8 cellular contexts compared by ENCODE assay signal in the genomic region with DNA sequence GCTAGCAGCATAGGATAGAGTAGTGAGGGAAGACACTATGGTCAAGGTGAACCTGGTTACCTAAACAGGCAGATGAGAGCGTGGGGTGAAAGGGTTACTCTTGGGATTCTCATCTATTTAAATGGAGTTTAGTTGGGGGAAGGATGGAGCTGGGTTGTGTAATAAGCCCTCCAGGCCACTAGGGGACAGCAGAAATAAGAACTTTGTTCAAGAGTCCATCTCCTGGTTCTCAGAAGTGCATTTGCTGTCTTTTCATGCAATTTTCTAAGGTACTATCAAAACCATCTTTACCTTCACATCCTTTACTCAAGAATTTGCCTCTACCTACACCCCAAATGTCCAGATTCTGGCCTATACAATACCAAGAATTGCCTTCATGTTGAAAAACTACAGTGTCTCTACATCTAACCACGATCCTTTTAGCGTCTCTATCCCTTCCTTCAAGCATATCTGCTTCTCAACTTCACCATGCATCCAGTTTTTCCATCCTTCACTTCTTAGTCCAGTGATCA. TPM values are rescaled to one million over a fixed set of nuclear protein-coding genes. Genes with fewer than 3 reads are reported as not detected.
DNase-seq lines count a peak whose midpoint lies in the region; ATAC-seq and TF ChIP-seq lines count a peak whose summit lies in the region.

No MANE protein-coding gene starts in this region.

- no peak for TF ChIP-seq RAD21 in SK-N-SH (IDR thresholded peaks at IDR 0.05; ENCODE audit: low read length)

- no peaks in the 10 kb centered on the region for H3K79me2 ChIP-seq in SK-N-SH (ENCODE audit: insufficient read depth)

- in situ Hi-C loops in ACHN (cut with HindIII; ENCODE audit: low pct_ligation_motif_present, low pct_unique_long_range_greater_than_20kb, low sequenced_read_pairs): no loop called here

- H3K4me1 ChIP-seq in SK-N-SH (ENCODE audit: control insufficient read depth in 1 of 2, insufficient read depth in 2 of 2, low read depth in 1 of 2, low read length in 1 of 2): no peaks in the 10 kb centered on the region
- H3K4me1 ChIP-seq in esophagus squamous epithelium: no peaks in the 10 kb centered on the region

- peak; percentile 61 for TF ChIP-seq POLR2A in GM18505 (IDR thresholded peaks at IDR 0.05; ENCODE audit: borderline replicate concordance, extremely low read depth, insufficient read depth, insufficient read length)
- no peak for TF ChIP-seq POLR2A in esophagus squamous epithelium (IDR thresholded peaks at IDR 0.05)

- TF ChIP-seq EP300 in SK-N-SH (IDR thresholded peaks at IDR 0.05; ENCODE audit: borderline replicate concordance in 1 of 2, low read depth in 1 of 2, low read length in 1 of 2): no peak

- H3K9me3 ChIP-seq in SK-N-SH: no peaks in the 10 kb centered on the region
- H3K9me3 ChIP-seq in esophagus squamous epithelium: no peaks in the 10 kb centered on the region

- peak; percentile 16 for DNase-seq in ACHN
- peak; percentile 37 for DNase-seq in SK-N-SH
- no peak for DNase-seq in esophagus squamous epithelium (lab: John Stamatoyannopoulos, UW)
- no peak for DNase-seq in DMS79 treated with DMSO at 0.1 percent for 48 hours (lab: John Stamatoyannopoulos, UW)
- DNase-seq in foreskin fibroblast: no peak

- no peaks in the 10 kb centered on the region for H3F3A ChIP-seq in SK-N-SH (replicated peaks; ENCODE audit: insufficient read depth)

- H2AFZ ChIP-seq in SK-N-SH (ENCODE audit: low read depth): peak overlapping the region; percentile 81; the same call in 1 of the 2 replicates

- 3% methylated on average over 3 of the region's 3 CpGs for WGBS in SK-N-SH (ENCODE audit: low lambda C conversion rate)
- WGBS in esophagus squamous epithelium, 2 donors: 86 to 89% methylated on average over 3 of the region's 3 CpGs

- H3K27ac ChIP-seq in SK-N-SH (ENCODE audit: low read depth in 2 of 2, low read length in 1 of 2): no peak overlapping the region
- H3K27ac ChIP-seq in esophagus squamous epithelium: no peak overlapping the region

- POLR2A ChIA-PET in SK-N-SH (lab: Yijun Ruan, JAX): no interaction called here

- ATAC-seq in GM18505 (IDR thresholded peaks at IDR 0.05; ENCODE audit: unreplicated experiment) (no peak), GM21529 (IDR thresholded peaks at IDR 0.05; ENCODE audit: unreplicated experiment) (no peak), GM19452 (IDR thresholded peaks at IDR 0.05; ENCODE audit: unreplicated experiment) (no peak)

- no peaks in the 10 kb centered on the region for H3K36me3 ChIP-seq in SK-N-SH (replicated peaks in 1 of 2; ENCODE audit: control insufficient read depth in 1 of 2, insufficient read depth in 2 of 2, low read length in 1 of 2)
- H3K36me3 ChIP-seq in esophagus squamous epithelium: no peaks in the 10 kb centered on the region

- no peaks in the 10 kb centered on the region for H3K9me2 ChIP-seq in SK-N-SH

- peak; percentile 57 for TF ChIP-seq CTCF in SK-N-SH (IDR thresholded peaks at IDR 0.05)
- TF ChIP-seq CTCF in esophagus squamous epithelium (IDR thresholded peaks at IDR 0.05): peak in 4 of 6 experiments; percentile 20 to 59 (median 36)
- TF ChIP-seq CTCF in foreskin fibroblast (IDR thresholded peaks at IDR 0.05; ENCODE audit: low read depth, low read length): no peak

- CTCF ChIA-PET in SK-N-SH (lab: Yijun Ruan, JAX): interaction anchor here (0.9 to 1.5 kb wide), 3 partner anchors 13 to 60 kb away, joined by 3 to 6 read pairs (median 3); no protein-coding TSS in a partner anchor

- no peaks in the 10 kb centered on the region for H4K20me1 ChIP-seq in SK-N-SH (ENCODE audit: insufficient read depth)

- H3K27me3 ChIP-seq in SK-N-SH (ENCODE audit: insufficient read depth) (peaks cover 10% of the 10 kb centered on the region; the same call in 1 of the 2 replicates), esophagus squamous epithelium (no peaks in the 10 kb centered on the region)

- H3K4me2 ChIP-seq in SK-N-SH: no peak overlapping the region

- H3K9ac ChIP-seq in SK-N-SH: no peak overlapping the region

- H3K4me3 ChIP-seq in SK-N-SH (ENCODE audit: low read depth in 2 of 2, low read length in 1 of 2) (0 out of 4 replicates have a peak overlapping the region, but pooled peaks of 1 of the 2 experiments have one; percentile 2), esophagus squamous epithelium (no peak overlapping the region), foreskin fibroblast (ENCODE audit: low read depth in 1 of 2, low read length in 2 of 2) (no peak overlapping the region)

- intact Hi-C loops in esophagus squamous epithelium (cut with DNase I): no loop called here

TF ChIP-seq in SK-N-SH, 30 proteins besides CTCF, POLR2A, EP300 and RAD21:
- TF ChIP-seq SIN3A (IDR thresholded peaks at IDR 0.05; ENCODE audit: borderline replicate concordance, low read depth, low read length): no peak
- no peak for TF ChIP-seq TAF1 (IDR thresholded peaks at IDR 0.05; ENCODE audit: borderline replicate concordance, low read depth, low read length)
- no peak for TF ChIP-seq FOXM1 (IDR thresholded peaks at IDR 0.05; ENCODE audit: low read depth)
- TF ChIP-seq FOXJ3 (CRISPR knock-in tag; IDR thresholded peaks at IDR 0.05): no peak
- TF ChIP-seq NRF1 (IDR thresholded peaks at IDR 0.05; ENCODE audit: low read depth, low read length): no peak
- TF ChIP-seq, protein P1, sequence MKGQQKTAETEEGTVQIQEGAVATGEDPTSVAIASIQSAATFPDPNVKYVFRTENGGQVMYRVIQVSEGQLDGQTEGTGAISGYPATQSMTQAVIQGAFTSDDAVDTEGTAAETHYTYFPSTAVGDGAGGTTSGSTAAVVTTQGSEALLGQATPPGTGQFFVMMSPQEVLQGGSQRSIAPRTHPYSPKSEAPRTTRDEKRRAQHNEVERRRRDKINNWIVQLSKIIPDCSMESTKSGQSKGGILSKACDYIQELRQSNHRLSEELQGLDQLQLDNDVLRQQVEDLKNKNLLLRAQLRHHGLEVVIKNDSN (IDR thresholded peaks at IDR 0.05; ENCODE audit: borderline replicate concordance, low read depth): no peak
- TF ChIP-seq, protein P2, sequence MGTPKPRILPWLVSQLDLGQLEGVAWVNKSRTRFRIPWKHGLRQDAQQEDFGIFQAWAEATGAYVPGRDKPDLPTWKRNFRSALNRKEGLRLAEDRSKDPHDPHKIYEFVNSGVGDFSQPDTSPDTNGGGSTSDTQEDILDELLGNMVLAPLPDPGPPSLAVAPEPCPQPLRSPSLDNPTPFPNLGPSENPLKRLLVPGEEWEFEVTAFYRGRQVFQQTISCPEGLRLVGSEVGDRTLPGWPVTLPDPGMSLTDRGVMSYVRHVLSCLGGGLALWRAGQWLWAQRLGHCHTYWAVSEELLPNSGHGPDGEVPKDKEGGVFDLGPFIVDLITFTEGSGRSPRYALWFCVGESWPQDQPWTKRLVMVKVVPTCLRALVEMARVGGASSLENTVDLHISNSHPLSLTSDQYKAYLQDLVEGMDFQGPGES (IDR thresholded peaks at IDR 0.05; ENCODE audit: low read depth, low read length): no peak
- no peak for TF ChIP-seq RXRA (IDR thresholded peaks at IDR 0.05; ENCODE audit: borderline replicate concordance, low read depth)
- no peak for TF ChIP-seq CHD2 (IDR thresholded peaks at IDR 0.05; ENCODE audit: low read length, partially characterized antibody)
- TF ChIP-seq, protein P3, sequence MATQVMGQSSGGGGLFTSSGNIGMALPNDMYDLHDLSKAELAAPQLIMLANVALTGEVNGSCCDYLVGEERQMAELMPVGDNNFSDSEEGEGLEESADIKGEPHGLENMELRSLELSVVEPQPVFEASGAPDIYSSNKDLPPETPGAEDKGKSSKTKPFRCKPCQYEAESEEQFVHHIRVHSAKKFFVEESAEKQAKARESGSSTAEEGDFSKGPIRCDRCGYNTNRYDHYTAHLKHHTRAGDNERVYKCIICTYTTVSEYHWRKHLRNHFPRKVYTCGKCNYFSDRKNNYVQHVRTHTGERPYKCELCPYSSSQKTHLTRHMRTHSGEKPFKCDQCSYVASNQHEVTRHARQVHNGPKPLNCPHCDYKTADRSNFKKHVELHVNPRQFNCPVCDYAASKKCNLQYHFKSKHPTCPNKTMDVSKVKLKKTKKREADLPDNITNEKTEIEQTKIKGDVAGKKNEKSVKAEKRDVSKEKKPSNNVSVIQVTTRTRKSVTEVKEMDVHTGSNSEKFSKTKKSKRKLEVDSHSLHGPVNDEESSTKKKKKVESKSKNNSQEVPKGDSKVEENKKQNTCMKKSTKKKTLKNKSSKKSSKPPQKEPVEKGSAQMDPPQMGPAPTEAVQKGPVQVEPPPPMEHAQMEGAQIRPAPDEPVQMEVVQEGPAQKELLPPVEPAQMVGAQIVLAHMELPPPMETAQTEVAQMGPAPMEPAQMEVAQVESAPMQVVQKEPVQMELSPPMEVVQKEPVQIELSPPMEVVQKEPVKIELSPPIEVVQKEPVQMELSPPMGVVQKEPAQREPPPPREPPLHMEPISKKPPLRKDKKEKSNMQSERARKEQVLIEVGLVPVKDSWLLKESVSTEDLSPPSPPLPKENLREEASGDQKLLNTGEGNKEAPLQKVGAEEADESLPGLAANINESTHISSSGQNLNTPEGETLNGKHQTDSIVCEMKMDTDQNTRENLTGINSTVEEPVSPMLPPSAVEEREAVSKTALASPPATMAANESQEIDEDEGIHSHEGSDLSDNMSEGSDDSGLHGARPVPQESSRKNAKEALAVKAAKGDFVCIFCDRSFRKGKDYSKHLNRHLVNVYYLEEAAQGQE (IDR thresholded peaks at IDR 0.05; ENCODE audit: low read depth, low read length): no peak
- TF ChIP-seq, protein P4, sequence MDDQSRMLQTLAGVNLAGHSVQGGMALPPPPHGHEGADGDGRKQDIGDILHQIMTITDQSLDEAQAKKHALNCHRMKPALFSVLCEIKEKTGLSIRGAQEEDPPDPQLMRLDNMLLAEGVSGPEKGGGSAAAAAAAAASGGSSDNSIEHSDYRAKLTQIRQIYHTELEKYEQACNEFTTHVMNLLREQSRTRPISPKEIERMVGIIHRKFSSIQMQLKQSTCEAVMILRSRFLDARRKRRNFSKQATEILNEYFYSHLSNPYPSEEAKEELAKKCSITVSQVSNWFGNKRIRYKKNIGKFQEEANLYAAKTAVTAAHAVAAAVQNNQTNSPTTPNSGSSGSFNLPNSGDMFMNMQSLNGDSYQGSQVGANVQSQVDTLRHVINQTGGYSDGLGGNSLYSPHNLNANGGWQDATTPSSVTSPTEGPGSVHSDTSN (IDR thresholded peaks at IDR 0.05): no peak

RNA-seq across cellular contexts. Expression of a gene that starts 28.0 kb away (rescaled TPM):
- polyA plus RNA-seq in SK-N-SH (2012; rRNA removed): not detected in 2 replicates
- polyA plus RNA-seq in SK-N-SH (2012; cell fraction: cytosol; rRNA removed): not detected in 2 replicates
- not detected in 2 replicates for polyA plus RNA-seq in SK-N-SH (2012; cell fraction: nucleus; rRNA removed)
- total RNA-seq in esophagus squamous epithelium: 1 to 10 TPM in 3 of 4 donors, not detected in 1; 1.1 to 2.2 (median 1.7) TPM

RNA-seq across cellular contexts. Expression of a gene that starts 39.5 kb away (rescaled TPM):
- not detected in 2 replicates for polyA plus RNA-seq in SK-N-SH (2012; rRNA removed)
- not detected in 2 replicates for polyA plus RNA-seq in SK-N-SH (2012; cell fraction: cytosol; rRNA removed)
- not detected in 2 replicates for polyA plus RNA-seq in SK-N-SH (2012; cell fraction: nucleus; rRNA removed)
- 1 to 10 TPM in 3 of 4 donors, under 1 TPM in 1; 0.61 to 9.0 (median 2.4) TPM for total RNA-seq in esophagus squamous epithelium

Comparison
In these comparisons a context has a peak if more than half of its experiments do, and no peak if none do; other contexts are left out.
1. DNase-seq: peak in ACHN (single experiment) and SK-N-SH (single experiment); none in esophagus squamous epithelium (single experiment), DMS79 treated with DMSO at 0.1 percent for 48 hours (single experiment) and foreskin fibroblast (0 of 2).